ENCODE assay signal across 7 cellular contexts in the genomic region with DNA sequence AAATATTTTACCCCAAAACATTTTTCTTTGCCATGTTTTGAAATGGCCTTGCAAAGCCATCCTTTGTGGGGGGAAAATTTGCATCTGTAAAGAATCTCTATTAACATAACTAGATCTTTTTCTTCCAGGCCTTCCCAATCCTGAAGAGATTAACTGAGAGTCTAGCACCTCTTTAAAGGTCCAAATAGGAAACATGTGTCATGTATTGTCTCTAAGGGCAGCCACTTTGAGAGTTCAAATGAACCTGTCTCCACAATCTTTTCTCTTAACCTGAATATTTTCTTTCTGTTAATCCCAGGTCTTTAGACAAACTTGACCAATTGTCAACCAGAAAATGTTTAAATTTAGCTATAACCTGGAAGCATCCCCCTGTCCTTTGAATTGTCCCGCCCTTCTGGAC.
"Had no signal": no experiment of that assay in that cellular context is flagged by ENCODE, and none has a peak within 500 bp of the region (broad histone marks: within the 10 kb centered on the region; RNA-seq: fewer than 3 reads in every experiment).

No MANE protein-coding gene starts in this region.

- ATAC-seq: GM23338, HCT116, HepG2 had no signal

- H3K36me3 Mint-ChIP-seq: IgD-negative memory B cell had no signal

- DNase-seq: H9, HFFc6, KBM-7 had no signal

- H3K27ac Mint-ChIP-seq: GM23338, HFFc6, IgD-negative memory B cell had no signal

- H3K9me3 Mint-ChIP-seq: HFFc6, IgD-negative memory B cell had no signal

- H3K4me2 ChIP-seq: GM23338 had no signal

- H3K4me1 Mint-ChIP-seq: IgD-negative memory B cell had no signal

- H3K4me3 Mint-ChIP-seq: GM23338, H9, HFFc6, IgD-negative memory B cell had no signal

- H3K4me3 ChIP-seq: GM23338 had no signal
